ENCODE assay signal across 9 cellular contexts in the genomic region with DNA sequence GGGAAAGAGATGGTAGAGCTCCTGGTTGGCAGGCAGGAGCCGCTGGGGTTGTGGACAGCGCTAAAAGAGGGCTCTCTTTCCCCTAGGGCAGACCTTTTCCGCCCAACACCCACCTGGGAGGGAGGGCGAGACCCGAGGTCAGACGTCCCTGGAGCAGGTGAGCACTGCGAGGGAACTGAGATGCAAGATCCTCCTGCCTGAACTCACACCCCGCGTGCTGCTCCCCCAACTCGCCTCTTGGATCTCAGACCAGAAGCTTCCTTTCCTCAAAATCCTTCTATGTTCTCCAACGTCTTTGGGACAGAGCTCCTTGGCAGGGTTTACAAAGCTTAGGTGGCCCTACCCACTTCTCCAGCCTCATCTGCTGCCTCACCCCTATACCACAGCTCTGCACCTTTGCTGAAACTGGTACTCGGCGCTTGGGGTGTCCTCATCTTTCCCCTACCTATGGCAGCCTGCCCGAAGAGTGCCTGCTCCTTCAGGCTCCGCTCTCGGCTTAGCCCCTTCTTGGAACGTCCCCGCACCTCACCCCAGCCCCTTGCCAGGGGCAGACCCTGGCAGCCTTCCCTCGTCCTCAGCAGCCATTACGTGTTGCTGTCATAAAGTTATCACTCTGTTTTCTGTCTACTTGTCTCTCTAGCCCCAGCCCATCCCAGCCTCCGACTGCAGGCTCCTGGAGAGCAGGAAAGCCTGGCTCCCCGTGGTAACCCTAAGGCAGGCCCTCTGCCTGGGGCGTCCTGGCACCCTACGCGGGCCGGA. TPM values are rescaled to one million over a fixed set of nuclear protein-coding genes. Genes with fewer than 3 reads are reported as not detected.
DNase-seq lines count a peak whose midpoint lies in the region; FAIRE-seq and TF ChIP-seq lines count a peak whose summit lies in the region.
"Had no signal": no experiment of that assay in that cellular context is flagged by ENCODE, and none has a peak within 500 bp of the region (broad histone marks: within the 10 kb centered on the region; RNA-seq: fewer than 3 reads in every experiment).

No MANE protein-coding gene starts in this region.

- H3K36me3 ChIP-seq in muscle layer of duodenum (ENCODE audit: control insufficient read depth in 1 of 2, insufficient read depth in 2 of 2, low read length in 2 of 2) = no peaks in the 10 kb centered on the region
- peaks cover 0 to 5% (median 0%) of the 10 kb centered on the region in 3 donors for H3K36me3 ChIP-seq in tibial nerve
- no peaks in the 10 kb centered on the region for H3K36me3 ChIP-seq in small intestine (ENCODE audit: control insufficient read depth in 2 of 2, insufficient read depth in 2 of 2, low read length in 2 of 2)

- H3K4me3 ChIP-seq in muscle layer of duodenum (ENCODE audit: low read depth in 1 of 2, low read length in 2 of 2) (peak overlapping the region; percentile 44 to 69), tibial nerve (peak overlapping the region in 3 of 4 donors; percentile 28 to 41 (median 39)), small intestine (ENCODE audit: low read depth in 1 of 2, low read length in 2 of 2) (peak overlapping the region in 1 of 2 donors; percentile 16)

- 18 to 28% methylated on average over 25 to 26 of the region's 26 CpGs for WGBS in tibial nerve, 2 donors
- WGBS in small intestine, 3 donors = 19 to 29% (median 25%) methylated on average over 25 to 26 of the region's 26 CpGs

- no peak overlapping the region for H3K27ac Mint-ChIP-seq in activated naive CD4-positive, alpha-beta T cell treated with anti-CD3 and anti-CD28 coated beads, Interleukin-2, amount 10 ng/mL, durations not matched to agents 7 days and 5 days
- H3K27ac Mint-ChIP-seq in chondrocyte (ENCODE audit: unreplicated experiment) = peak overlapping the region; percentile 14

- H3K27me3 ChIP-seq in muscle layer of duodenum (ENCODE audit: low read depth, low read length) (peaks cover 27% of the 10 kb centered on the region), tibial nerve (peaks cover 0 to 27% of the 10 kb centered on the region in 2 donors), small intestine (ENCODE audit: control insufficient read depth in 2 of 2, insufficient read depth in 2 of 2, low read length in 2 of 2) (peaks cover 0 to 12% of the 10 kb centered on the region in 2 donors)

- H3K27me3 Mint-ChIP-seq in activated naive CD4-positive, alpha-beta T cell treated with anti-CD3 and anti-CD28 coated beads, Interleukin-2, amount 10 ng/mL, durations not matched to agents 7 days and 5 days = peaks cover 85% of the 10 kb centered on the region
- peaks cover 26% of the 10 kb centered on the region for H3K27me3 Mint-ChIP-seq in chondrocyte (ENCODE audit: low read depth)

- TF ChIP-seq EP300 in tibial nerve (IDR thresholded peaks at IDR 0.05) = no peak

- TF ChIP-seq POLR2A in tibial nerve (IDR thresholded peaks at IDR 0.05) = no peak

- no peaks in the 10 kb centered on the region for H3K9me3 Mint-ChIP-seq in activated naive CD4-positive, alpha-beta T cell treated with anti-CD3 and anti-CD28 coated beads, Interleukin-2, amount 10 ng/mL, durations not matched to agents 7 days and 5 days
- H3K9me3 Mint-ChIP-seq in chondrocyte (ENCODE audit: low read depth) = no peaks in the 10 kb centered on the region

- H3K36me3 Mint-ChIP-seq in activated naive CD4-positive, alpha-beta T cell treated with anti-CD3 and anti-CD28 coated beads, Interleukin-2, amount 10 ng/mL, durations not matched to agents 7 days and 5 days = no peaks in the 10 kb centered on the region
- H3K36me3 Mint-ChIP-seq in chondrocyte (ENCODE audit: low read depth) = no peaks in the 10 kb centered on the region

- H3K4me1 ChIP-seq in muscle layer of duodenum (ENCODE audit: control insufficient read depth in 1 of 2, insufficient read depth in 2 of 2, low read length in 2 of 2) (peaks cover 7 to 25% of the 10 kb centered on the region in 2 donors), tibial nerve (peaks cover 0 to 42% (median 24%) of the 10 kb centered on the region in 4 donors), small intestine (ENCODE audit: control insufficient read depth in 2 of 2, insufficient read depth in 1 of 2, low read depth in 1 of 2, low read length in 1 of 2) (peaks cover 0 to 3% of the 10 kb centered on the region in 2 donors)

- peak overlapping the region; percentile 29 for H3K4me3 Mint-ChIP-seq in activated naive CD4-positive, alpha-beta T cell treated with anti-CD3 and anti-CD28 coated beads, Interleukin-2, amount 10 ng/mL, durations not matched to agents 7 days and 5 days
- H3K4me3 Mint-ChIP-seq in chondrocyte (ENCODE audit: unreplicated experiment) = peak overlapping the region; percentile 60

- in situ Hi-C loops in GM13977 (cut with MboI; ENCODE audit: low pct_unique_long_range_greater_than_20kb, low sequenced_read_pairs, unreplicated experiment) (no loop called here), ACHN (cut with HindIII; ENCODE audit: low pct_ligation_motif_present, low pct_unique_long_range_greater_than_20kb, low sequenced_read_pairs) (no loop called here)

- DNase-seq in activated naive CD4-positive, alpha-beta T cell treated with anti-CD3 and anti-CD28 coated beads, Interleukin-2, amount 10 ng/mL, durations not matched to agents 7 days and 5 days = no peak
- no peak for DNase-seq in activated naive CD4-positive, alpha-beta T cell treated with anti-CD3 and anti-CD28 coated beads, Interleukin-2, amount 50 U/mL, for 16 hours
- DNase-seq in chondrocyte (ENCODE audit: low spot score) = no peak
- no peak for DNase-seq in tibial nerve (ENCODE audit: low spot score in 2 of 2)
- no peak for DNase-seq in small intestine
- DNase-seq in GM13977 (ENCODE audit: low spot score) = no peak
- no peak for DNase-seq in ACHN
- DNase-seq: activated CD4-positive, CD25-positive, alpha-beta regulatory T cell treated with anti-CD3 and anti-CD28 coated beads, Interleukin-2, amount 50 U/mL, for 72 hours had no signal

- peaks cover 30% of the 10 kb centered on the region for H3K4me1 Mint-ChIP-seq in activated naive CD4-positive, alpha-beta T cell treated with anti-CD3 and anti-CD28 coated beads, Interleukin-2, amount 10 ng/mL, durations not matched to agents 7 days and 5 days
- H3K4me1 Mint-ChIP-seq in chondrocyte (ENCODE audit: low read depth) = peaks cover 42% of the 10 kb centered on the region

- no peak for FAIRE-seq in small intestine (lab: Jason Lieb, UNC)

- TF ChIP-seq CTCF in chondrocyte (IDR thresholded peaks at IDR 0.05) (no peak), tibial nerve (IDR thresholded peaks at IDR 0.05) (no peak), GM13977 (IDR thresholded peaks at IDR 0.05; ENCODE audit: extremely low read depth, insufficient read depth, missing control alignments) (no peak)

- no peaks in the 10 kb centered on the region for H3K9me3 ChIP-seq in muscle layer of duodenum (ENCODE audit: control insufficient read depth in 1 of 2, low read length in 2 of 2)
- no peaks in the 10 kb centered on the region for H3K9me3 ChIP-seq in tibial nerve
- no peaks in the 10 kb centered on the region for H3K9me3 ChIP-seq in small intestine (ENCODE audit: control insufficient read depth, low read depth)

- H3K27ac ChIP-seq in muscle layer of duodenum (ENCODE audit: low read length) (no peak overlapping the region), tibial nerve (no peak overlapping the region), small intestine (ENCODE audit: low read depth in 1 of 2, low read length in 1 of 2) (no peak overlapping the region)

- CTCF ChIA-PET in activated naive CD4-positive, alpha-beta T cell treated with anti-CD3 and anti-CD28 coated beads, Interleukin-2, amount 10 ng/mL, durations not matched to agents 7 days and 5 days (lab: Charles Lee) = interaction anchor here (1.1 kb wide), 1 partner anchor 67 kb away, joined by 3 read pairs; no protein-coding TSS in a partner anchor

RNA-seq across cellular contexts. Expression of gene BAHD1, which starts 5.2 kb away (rescaled TPM):
- total RNA-seq in chondrocyte (24.4 to 26.4 TPM (median 24.8 TPM) in 3 replicates), tibial nerve (10 to 100 TPM; 12.3 to 25.5 (median 16.2) TPM)
- 10 to 100 TPM; 10.7 to 13.3 (median 11.6) TPM for polyA plus RNA-seq in small intestine

RNA-seq across cellular contexts. Expression of gene IVD, which starts 29.9 kb away (rescaled TPM):
- total RNA-seq in chondrocyte (42.0 to 58.9 TPM (median 42.5 TPM) in 3 replicates), tibial nerve (10 to 100 TPM; 62.8 to 88.6 (median 76.7) TPM)
- 10 to 100 TPM; 20.0 to 58.3 (median 22.8) TPM for polyA plus RNA-seq in small intestine

RNA-seq across cellular contexts. Expression of gene CHST14, which starts 35.3 kb away (rescaled TPM):
- total RNA-seq in chondrocyte (45.4 to 46.2 TPM (median 45.7 TPM) in 3 replicates), tibial nerve (10 to 100 TPM in 3 of 4 donors, 1 to 10 TPM in 1; 5.7 to 27.8 (median 15.4) TPM)
- polyA plus RNA-seq in small intestine = 1 to 10 TPM in 2 of 3 donors, under 1 TPM in 1; 0.45 to 6.3 (median 1.1) TPM

RNA-seq across cellular contexts. Expression of gene KNSTRN, which starts 53.0 kb away (rescaled TPM):
- total RNA-seq in chondrocyte (20.9 to 28.4 TPM (median 27.9 TPM) in 3 replicates), tibial nerve (1 to 10 TPM; 3.3 to 7.1 (median 4.2) TPM)
- 10 to 100 TPM in 1 of 3 donors, 1 to 10 TPM in 2; 4.1 to 24.3 (median 5.6) TPM for polyA plus RNA-seq in small intestine
